Comparison of ENCODE assay signal across 10 cellular contexts in genomic region chr16:85327731-85328664, GRCh38.
DNase-seq lines count a peak whose midpoint lies in the region; ATAC-seq and TF ChIP-seq lines count a peak whose summit lies in the region.
"Had no signal": no experiment of that assay in that cellular context is flagged by ENCODE, and none has a peak within 500 bp of the region (broad histone marks: within the 10 kb centered on the region; RNA-seq: fewer than 3 reads in every experiment).

No MANE protein-coding gene starts in this region.

- H3K4me1 ChIP-seq in adipocyte (ENCODE audit: control insufficient read depth, insufficient read depth, low read length): peaks cover 51% of the 10 kb centered on the region
- H3K4me1 ChIP-seq in right lobe of liver: peaks cover 0 to 6% (median 1%) of the 10 kb centered on the region in 4 donors

- DNase-seq in COR-L47 (lab: John Stamatoyannopoulos, UW): peak; percentile 97
- DNase-seq in NCI-H128 (lab: John Stamatoyannopoulos, UW; ENCODE audit: unreplicated experiment): peak; percentile 72
- DNase-seq in adipocyte (ENCODE audit: low read depth): no peak
- DNase-seq in right lobe of liver: no peak
- no peak for DNase-seq in activated CD4-positive, alpha-beta T cell treated with anti-CD3 and anti-CD28 coated beads for 4 hours
- no peak for DNase-seq in HT-29 (ENCODE audit: low spot score)
- no peak for DNase-seq in stimulated activated CD4-positive, alpha-beta T cell treated with anti-CD3 and anti-CD28 coated beads, Interleukin-4, amount 100 ng/mL, for 4 hours
- no peak for DNase-seq in SIG-M5 (lab: John Stamatoyannopoulos, UW)
- DNase-seq: MM.1S had no signal

- H3K9ac ChIP-seq in adipocyte (ENCODE audit: low read length): peak overlapping the region; percentile 64

- peak; percentile 25 to 68 (median 64) for ATAC-seq in right lobe of liver

- no peak for TF ChIP-seq POLR2A in right lobe of liver (IDR thresholded peaks at IDR 0.05)

- H3K27ac ChIP-seq in right lobe of liver: no peak overlapping the region
- H3K27ac ChIP-seq: pancreas had no signal

- H3K36me3 ChIP-seq in adipocyte (ENCODE audit: control insufficient read depth, insufficient read depth, low read length, severe bottlenecking): no peaks in the 10 kb centered on the region
- no peaks in the 10 kb centered on the region for H3K36me3 ChIP-seq in right lobe of liver
- H3K36me3 ChIP-seq: pancreas had no signal

- intact Hi-C loops in right lobe of liver (cut with DNase I): no loop called here

- no peak overlapping the region for H3K4me3 ChIP-seq in adipocyte (ENCODE audit: low read length)
- no peak overlapping the region for H3K4me3 ChIP-seq in right lobe of liver
- H3K4me3 ChIP-seq: pancreas had no signal

- H3K27me3 ChIP-seq in adipocyte (replicated peaks; ENCODE audit: control insufficient read depth, insufficient read depth, low read length): no peaks in the 10 kb centered on the region
- no peaks in the 10 kb centered on the region for H3K27me3 ChIP-seq in right lobe of liver
- H3K27me3 ChIP-seq: pancreas had no signal

- no peak for TF ChIP-seq CTCF in right lobe of liver (IDR thresholded peaks at IDR 0.05)

- H3K9me3 ChIP-seq in adipocyte (ENCODE audit: control insufficient read depth, low read length) (no peaks in the 10 kb centered on the region), right lobe of liver (no peaks in the 10 kb centered on the region)
- H3K9me3 ChIP-seq: pancreas had no signal

- 60% methylated on average over 5 of the region's 21 CpGs for WGBS in right lobe of liver (ENCODE audit: insufficient coverage, low coverage, low lambda C conversion rate, missing lambda C conversion rate)

Comparison
In these comparisons a context has a peak if more than half of its experiments do, and no peak if none do; other contexts are left out.
1. DNase-seq: peak in COR-L47 (single experiment) and NCI-H128 (single experiment); none in adipocyte (single experiment), right lobe of liver (0 of 3), activated CD4-positive, alpha-beta T cell treated with anti-CD3 and anti-CD28 coated beads for 4 hours (0 of 2), HT-29 (single experiment), stimulated activated CD4-positive, alpha-beta T cell treated with anti-CD3 and anti-CD28 coated beads, Interleukin-4, amount 100 ng/mL, for 4 hours (0 of 2) and SIG-M5 (single experiment).